Comparison of ENCODE assay signal across 9 cellular contexts in the genomic region with DNA sequence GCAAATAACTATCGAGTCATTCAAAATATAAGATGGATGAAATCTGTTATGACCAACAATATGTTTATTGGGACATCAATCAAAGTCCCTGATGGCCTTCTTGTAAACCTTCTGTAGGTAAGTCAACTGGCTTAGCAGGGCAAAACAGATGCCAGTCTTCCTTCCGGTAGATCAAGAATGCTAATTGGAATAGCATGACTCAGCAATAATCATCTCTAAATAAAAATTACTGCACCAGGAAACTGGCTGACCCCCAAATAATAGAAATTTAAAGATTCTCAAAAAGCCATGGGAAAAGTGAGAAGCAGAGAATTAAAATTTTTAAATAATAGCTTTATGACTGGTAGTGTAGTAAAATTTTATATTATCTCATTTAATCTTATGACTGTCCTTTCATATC.
"Had no signal": no experiment of that assay in that cellular context is flagged by ENCODE, and none has a peak within 500 bp of the region (broad histone marks: within the 10 kb centered on the region; RNA-seq: fewer than 3 reads in every experiment).

No MANE protein-coding gene starts in this region.

- H3K27ac Mint-ChIP-seq: H9 had no signal

- H3K4me2 ChIP-seq: KMS-11 had no signal

- FAIRE-seq: H54, HTR-8/SVneo had no signal

- H3K27ac ChIP-seq: GM23248, KMS-11 had no signal

- H3K4me3 ChIP-seq: GM23248 had no signal

- H3K9ac ChIP-seq: GM23248, KMS-11 had no signal

- H2AFZ ChIP-seq: GM23248 had no signal

- H3K4me3 Mint-ChIP-seq: H9 had no signal

- DNase-seq: GM23248, GOT3, H9, HCEC 1CT, Karpas-422, KBM-7 had no signal
